In genomic region chr11:44788536-44789227, GRCh38 we compare ENCODE assay signal across 22 cellular contexts.
DNase-seq lines count a peak whose midpoint lies in the region; ATAC-seq, FAIRE-seq and TF ChIP-seq lines count a peak whose summit lies in the region.
"Had no signal": no experiment of that assay in that cellular context is flagged by ENCODE, and none has a peak within 500 bp of the region (broad histone marks: within the 10 kb centered on the region; RNA-seq: fewer than 3 reads in every experiment).

No MANE protein-coding gene starts in this region.

- peak; percentile 53 for DNase-seq in A673 (ENCODE audit: low spot score)
- peak; percentile 49 for DNase-seq in IMR-90
- DNase-seq in lung microvascular endothelial cell (ENCODE audit: low read depth in 2 of 2), result peak; percentile 43 to 60
- DNase-seq in H54 (ENCODE audit: insufficient read length, low spot score), result no peak
- DNase-seq in activated T-helper 2 cell treated with anti-CD3 and anti-CD28 coated beads, Interferon-gamma antibody, Interleukin-2, Interleukin-4, amounts not matched to agents 10 μg/mL and 5 μg/mL and 100 μg/mL, durations not matched to agents 14 hours and 24 hours and 36 hours (ENCODE audit: low spot score), result no peak
- DNase-seq in natural killer cell, result no peak
- DNase-seq: activated gamma-delta T cell; amniotic stem cell; CD4-positive, CD25-positive, alpha-beta regulatory T cell; GDM1; heart left ventricle; KG1; NCI-H1694 treated with DMSO at 0.1 percent for 48 hours; NCI-H774; nucleus accumbens; OCI-M1; SHP77 treated with DMSO at 0.1 percent for 48 hours had no signal

- intact Hi-C loops in A673 (cut with micrococcal nuclease; ENCODE audit: unreplicated experiment), result no loop called here
- intact Hi-C loops in IMR-90 (cut with micrococcal nuclease), result loop anchor here (5.0 kb wide), 1 partner anchor 99 kb away; no protein-coding TSS in a partner anchor
- intact Hi-C loops in activated T-helper 2 cell treated with anti-CD3 and anti-CD28 coated beads, Interferon-gamma antibody, Interleukin-2, Interleukin-4, amounts not matched to agents 10 μg/mL and 5 μg/mL and 100 μg/mL, durations not matched to agents 14 hours and 24 hours and 36 hours (cut with micrococcal nuclease), result no loop called here
- intact Hi-C loops in natural killer cell (cut with micrococcal nuclease), result no loop called here

- TF ChIP-seq CTCF in A673 (conservative IDR thresholded peaks at IDR 0.05; ENCODE audit: low read depth, low read length) (no peak), IMR-90 (conservative IDR thresholded peaks at IDR 0.05; ENCODE audit: low read depth, low read length) (no peak), brain (conservative IDR thresholded peaks at IDR 0.05) (no peak), natural killer cell (IDR thresholded peaks at IDR 0.05) (no peak)

- H3K9me3 Mint-ChIP-seq in brain (no peaks in the 10 kb centered on the region), natural killer cell (peaks cover 0 to 2% of the 10 kb centered on the region in 2 donors)
- no peaks in the 10 kb centered on the region for H3K9me3 Mint-ChIP-seq in activated T-helper 2 cell treated with anti-CD3 and anti-CD28 coated beads, Interferon-gamma antibody, Interleukin-2, Interleukin-4, amounts not matched to agents 10 μg/mL and 5 μg/mL and 100 μg/mL, durations not matched to agents 14 hours and 24 hours and 36 hours
- H3K9me3 Mint-ChIP-seq: CD4-positive, CD25-positive, alpha-beta regulatory T cell; T-helper 1 cell treated with Interleukin-12 subunit alpha and Interleukin-12 subunit beta and Interleukin-4 antibody, amounts not matched to agents 30 μg/mL and 1 μg/mL, for 36 hours had no signal

- H3K4me1 ChIP-seq in A673 (ENCODE audit: insufficient read depth, low read length, poor library complexity, severe bottlenecking) (peaks cover 46% of the 10 kb centered on the region), IMR-90 (ENCODE audit: control insufficient read depth, insufficient read depth, low read length) (no peaks in the 10 kb centered on the region; the same call in 1 of the 2 replicates)
- H3K4me1 ChIP-seq: suprapubic skin had no signal

- H3K4ac ChIP-seq in IMR-90 (ENCODE audit: low read depth, low read length), result no peak overlapping the region

- peaks cover 100% of the 10 kb centered on the region for H3K4me1 Mint-ChIP-seq in brain
- no peaks in the 10 kb centered on the region for H3K4me1 Mint-ChIP-seq in activated T-helper 2 cell treated with anti-CD3 and anti-CD28 coated beads, Interferon-gamma antibody, Interleukin-2, Interleukin-4, amounts not matched to agents 10 μg/mL and 5 μg/mL and 100 μg/mL, durations not matched to agents 14 hours and 24 hours and 36 hours (ENCODE audit: low read depth)
- no peaks in the 10 kb centered on the region for H3K4me1 Mint-ChIP-seq in natural killer cell

- no peak for TF ChIP-seq RAD21 in IMR-90 (IDR thresholded peaks at IDR 0.05; ENCODE audit: low read length)

- no peak overlapping the region for H2BK15ac ChIP-seq in IMR-90 (ENCODE audit: low read depth, low read length)

- no peak overlapping the region for H3K14ac ChIP-seq in IMR-90 (replicated peaks; ENCODE audit: low read depth, low read length)

- 0 out of 2 replicates have a peak, but pooled peaks cover 5% of the 10 kb centered on the region for H3K9me1 ChIP-seq in IMR-90 (ENCODE audit: insufficient read depth, low read length)

- H3K27ac Mint-ChIP-seq in brain, result peak overlapping the region in 3 of 5 experiments; percentile 77 to 95 (median 87)
- H3K27ac Mint-ChIP-seq in activated T-helper 2 cell treated with anti-CD3 and anti-CD28 coated beads, Interferon-gamma antibody, Interleukin-2, Interleukin-4, amounts not matched to agents 10 μg/mL and 5 μg/mL and 100 μg/mL, durations not matched to agents 14 hours and 24 hours and 36 hours, result no peak overlapping the region
- H3K27ac Mint-ChIP-seq in natural killer cell, result no peak overlapping the region
- H3K27ac Mint-ChIP-seq: T-helper 1 cell treated with Interleukin-12 subunit alpha and Interleukin-12 subunit beta and Interleukin-4 antibody, amounts not matched to agents 30 μg/mL and 1 μg/mL, for 36 hours had no signal

- no peak for FAIRE-seq in H54 (lab: Jason Lieb, UNC)

- no peak overlapping the region for H2AK5ac ChIP-seq in IMR-90 (ENCODE audit: low read depth, low read length)

- H3K18ac ChIP-seq in IMR-90 (ENCODE audit: low read depth, low read length), result no peak overlapping the region

- H3K9me3 ChIP-seq in A673 (ENCODE audit: low read depth, low read length, poor library complexity, severe bottlenecking) (no peaks in the 10 kb centered on the region), IMR-90 (ENCODE audit: control insufficient read depth, insufficient read depth, low read length) (no peaks in the 10 kb centered on the region)
- H3K9me3 ChIP-seq: heart left ventricle, suprapubic skin had no signal

- no peak overlapping the region for H3K56ac ChIP-seq in IMR-90 (ENCODE audit: extremely low read depth, insufficient read depth, low read length)

- POLR2A ChIA-PET in A673 (lab: Charles Lee; ENCODE audit: low non-redundant PET) (no interaction called here), IMR-90 (lab: Charles Lee; ENCODE audit: unreplicated experiment) (no interaction called here)

- no peak overlapping the region for H2BK5ac ChIP-seq in IMR-90 (ENCODE audit: low read depth, low read length, poor library complexity, severe bottlenecking)

- dilution Hi-C loops in IMR-90 (cut with HindIII; ENCODE audit: low sequenced_read_pairs, unreplicated experiment), result no loop called here

- no peak overlapping the region for H3K9ac ChIP-seq in IMR-90 (ENCODE audit: low read depth, low read length)

- H3K36me3 Mint-ChIP-seq in brain, result no peaks in the 10 kb centered on the region
- H3K36me3 Mint-ChIP-seq in activated T-helper 2 cell treated with anti-CD3 and anti-CD28 coated beads, Interferon-gamma antibody, Interleukin-2, Interleukin-4, amounts not matched to agents 10 μg/mL and 5 μg/mL and 100 μg/mL, durations not matched to agents 14 hours and 24 hours and 36 hours (ENCODE audit: low read depth), result no peaks in the 10 kb centered on the region
- no peaks in the 10 kb centered on the region for H3K36me3 Mint-ChIP-seq in natural killer cell

- H3K27me3 ChIP-seq in A673 (replicated peaks; ENCODE audit: insufficient read depth, low read depth, low read length, poor library complexity) (no peaks in the 10 kb centered on the region), IMR-90 (ENCODE audit: control insufficient read depth, insufficient read depth, low read length) (peaks cover 31% of the 10 kb centered on the region)
- H3K27me3 ChIP-seq: heart left ventricle, suprapubic skin had no signal

- no peaks in the 10 kb centered on the region for H3K79me1 ChIP-seq in IMR-90 (ENCODE audit: low read depth in 1 of 2, low read length in 2 of 2)

- H4K20me1 ChIP-seq in IMR-90 (ENCODE audit: insufficient read depth, low read length), result no peaks in the 10 kb centered on the region

- H3K4me2 ChIP-seq in IMR-90 (ENCODE audit: low read depth, low read length), result no peak overlapping the region

- no peaks in the 10 kb centered on the region for H3K36me3 ChIP-seq in A673 (ENCODE audit: insufficient read depth, low read length, poor library complexity, severe bottlenecking)
- no peaks in the 10 kb centered on the region for H3K36me3 ChIP-seq in IMR-90 (ENCODE audit: control insufficient read depth, insufficient read depth, low read length)
- H3K36me3 ChIP-seq: suprapubic skin had no signal

- no peak for ATAC-seq in IMR-90 (ENCODE audit: low read depth)
- ATAC-seq in HG02973 (IDR thresholded peaks at IDR 0.05; ENCODE audit: unreplicated experiment), result no peak
- no peak for ATAC-seq in natural killer cell
- ATAC-seq: heart left ventricle had no signal

- H2BK20ac ChIP-seq in IMR-90 (ENCODE audit: low read depth, low read length), result no peak overlapping the region

- H3K4me3 ChIP-seq in A673 (ENCODE audit: low read depth, low read length, poor library complexity, severe bottlenecking) (no peak overlapping the region), IMR-90 (ENCODE audit: insufficient read depth, low read depth, low read length) (no peak overlapping the region)
- H3K4me3 ChIP-seq: heart left ventricle, suprapubic skin had no signal

- no peak overlapping the region for H4K5ac ChIP-seq in IMR-90 (ENCODE audit: low read depth, low read length)

- in situ Hi-C loops in IMR-90 (cut with MboI; ENCODE audit: low sequenced_read_pairs), result no loop called here

- H3K27me3 Mint-ChIP-seq in brain (peaks cover 3% of the 10 kb centered on the region), natural killer cell (ENCODE audit: low read depth in 2 of 2) (peaks cover 11 to 17% of the 10 kb centered on the region in 2 donors)
- no peaks in the 10 kb centered on the region for H3K27me3 Mint-ChIP-seq in activated T-helper 2 cell treated with anti-CD3 and anti-CD28 coated beads, Interferon-gamma antibody, Interleukin-2, Interleukin-4, amounts not matched to agents 10 μg/mL and 5 μg/mL and 100 μg/mL, durations not matched to agents 14 hours and 24 hours and 36 hours (ENCODE audit: low read depth)
- H3K27me3 Mint-ChIP-seq: CD4-positive, CD25-positive, alpha-beta regulatory T cell had no signal

- CTCF ChIA-PET in A673 (lab: Charles Lee) (interaction anchor here (0.6 to 1.3 kb wide), 3 partner anchors 9 to 18 kb away, joined by 3 to 10 read pairs (median 3); no protein-coding TSS in a partner anchor), IMR-90 (lab: Yijun Ruan, JAX) (interaction anchor here (0.7 to 1.0 kb wide), 2 partner anchors 13 to 25 kb away, joined by 3 to 4 read pairs; no protein-coding TSS in a partner anchor)

- H3K27ac ChIP-seq in A673 (ENCODE audit: low read depth, low read length, poor library complexity, severe bottlenecking), result no peak overlapping the region
- no peak overlapping the region for H3K27ac ChIP-seq in IMR-90 (ENCODE audit: insufficient read depth, low read length)
- H3K27ac ChIP-seq: heart left ventricle, suprapubic skin, VCaP had no signal

- no peak for TF ChIP-seq POLR2A in IMR-90 (IDR thresholded peaks at IDR 0.05; ENCODE audit: low read depth, low read length)
- TF ChIP-seq POLR2A in H54 (IDR thresholded peaks at IDR 0.05; ENCODE audit: low read depth, low read length), result no peak

- BruUV-seq in A673 (replicated peaks; lab: Mats Ljungman, UMichigan) (no TSS peak), IMR-90 (replicated peaks; lab: Mats Ljungman, UMichigan) (no TSS peak)

- no peak overlapping the region for H2BK120ac ChIP-seq in IMR-90 (ENCODE audit: low read depth, low read length)

- H2AFZ ChIP-seq in IMR-90 (replicated peaks; ENCODE audit: low read length, poor library complexity), result no peak overlapping the region

- no peak overlapping the region for H2AK9ac ChIP-seq in IMR-90 (replicated peaks; ENCODE audit: low read depth, low read length, poor library complexity)

- H4K8ac ChIP-seq in IMR-90 (ENCODE audit: low read depth in 2 of 2, low read length in 2 of 2), result no peak overlapping the region

- no peak overlapping the region for H3K23ac ChIP-seq in IMR-90 (ENCODE audit: low read depth, low read length)

- H4K91ac ChIP-seq in IMR-90 (ENCODE audit: insufficient read depth, low read depth, low read length), result no peak overlapping the region

- WGBS in IMR-90 (ENCODE audit: extremely low coverage in 2 of 2, insufficient read length in 1 of 2), 2 experiments, result 49% methylated on average over 5 of the region's 18 CpGs; no CpG with 5 or more reads in 1 of the 2 experiments

- H3K4me3 Mint-ChIP-seq in brain, result peak overlapping the region in 2 of 5 experiments; percentile 20 to 36
- no peak overlapping the region for H3K4me3 Mint-ChIP-seq in activated T-helper 2 cell treated with anti-CD3 and anti-CD28 coated beads, Interferon-gamma antibody, Interleukin-2, Interleukin-4, amounts not matched to agents 10 μg/mL and 5 μg/mL and 100 μg/mL, durations not matched to agents 14 hours and 24 hours and 36 hours (ENCODE audit: low read depth)
- H3K4me3 Mint-ChIP-seq in natural killer cell, result no peak overlapping the region
- H3K4me3 Mint-ChIP-seq: CD4-positive, CD25-positive, alpha-beta regulatory T cell; T-helper 1 cell treated with Interleukin-12 subunit alpha and Interleukin-12 subunit beta and Interleukin-4 antibody, amounts not matched to agents 30 μg/mL and 1 μg/mL, for 36 hours had no signal

Comparison
In these comparisons a context has a peak if more than half of its experiments do, and no peak if none do; other contexts are left out.
1. DNase-seq: peak in A673 (single experiment), IMR-90 (single experiment) and lung microvascular endothelial cell (2 of 2); none in H54 (single experiment), activated T-helper 2 cell treated with anti-CD3 and anti-CD28 coated beads, Interferon-gamma antibody, Interleukin-2, Interleukin-4, amounts not matched to agents 10 μg/mL and 5 μg/mL and 100 μg/mL, durations not matched to agents 14 hours and 24 hours and 36 hours (single experiment) and natural killer cell (single experiment).
2. H3K27ac Mint-ChIP-seq: peak in brain (3 of 5); none in activated T-helper 2 cell treated with anti-CD3 and anti-CD28 coated beads, Interferon-gamma antibody, Interleukin-2, Interleukin-4, amounts not matched to agents 10 μg/mL and 5 μg/mL and 100 μg/mL, durations not matched to agents 14 hours and 24 hours and 36 hours (single experiment) and natural killer cell (0 of 2).